ENCODE assay signal across 20 cellular contexts in the genomic region with DNA sequence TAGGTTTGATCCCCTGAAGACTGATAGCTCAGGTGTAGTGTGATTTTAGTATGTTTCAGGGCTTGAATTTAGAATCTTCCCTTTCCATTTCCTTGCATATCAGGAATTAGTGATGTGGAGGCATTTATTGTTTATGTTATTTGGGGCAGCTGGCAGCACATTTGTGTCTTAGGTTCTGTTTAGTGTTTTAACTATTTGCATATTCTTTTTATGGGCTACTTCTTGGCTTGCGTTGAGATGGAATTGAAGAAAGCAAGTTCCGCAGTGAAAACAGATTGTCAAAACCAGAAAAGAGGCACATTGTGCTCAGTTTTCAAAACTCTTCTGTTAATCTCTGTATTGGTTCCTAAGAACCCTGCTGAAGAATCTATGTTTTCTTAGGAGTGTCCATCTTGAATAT.
DNase-seq lines count a peak whose midpoint lies in the region; ATAC-seq and TF ChIP-seq lines count a peak whose summit lies in the region.
"Had no signal": no experiment of that assay in that cellular context is flagged by ENCODE, and none has a peak within 500 bp of the region (broad histone marks: within the 10 kb centered on the region; RNA-seq: fewer than 3 reads in every experiment).

No MANE protein-coding gene starts in this region.

- no peak for TF ChIP-seq POLR2A in IMR-90 (IDR thresholded peaks at IDR 0.05; ENCODE audit: low read depth, low read length)

- in situ Hi-C loops in IMR-90 (cut with MboI; ENCODE audit: low sequenced_read_pairs), result no loop called here

- no peak overlapping the region for H3K23ac ChIP-seq in IMR-90 (ENCODE audit: low read depth, low read length)

- no peak overlapping the region for H2BK15ac ChIP-seq in IMR-90 (ENCODE audit: low read depth, low read length)

- no peak overlapping the region for H2AK9ac ChIP-seq in IMR-90 (replicated peaks; ENCODE audit: low read depth, low read length, poor library complexity)

- 0 out of 2 replicates have a peak overlapping the region, but pooled peaks have one; percentile 33 for H3K18ac ChIP-seq in IMR-90 (ENCODE audit: low read depth, low read length)

- dilution Hi-C loops in IMR-90 (cut with HindIII; ENCODE audit: low sequenced_read_pairs, unreplicated experiment), result no loop called here

- H3K9me1 ChIP-seq in IMR-90 (ENCODE audit: insufficient read depth, low read length), result peaks cover 12% of the 10 kb centered on the region

- no peak for ATAC-seq in IMR-90 (ENCODE audit: low read depth)
- ATAC-seq in right cardiac atrium, result no peak
- ATAC-seq in HG03175 (IDR thresholded peaks at IDR 0.05; ENCODE audit: unreplicated experiment), result no peak
- ATAC-seq: CD8-positive, alpha-beta T cell had no signal

- H3K4ac ChIP-seq in IMR-90 (ENCODE audit: low read depth, low read length), result no peak overlapping the region

- H3K9me3 ChIP-seq in IMR-90 (ENCODE audit: control insufficient read depth, insufficient read depth, low read length), result no peaks in the 10 kb centered on the region
- H3K9me3 ChIP-seq in right cardiac atrium (ENCODE audit: control insufficient read depth, low read length), result no peaks in the 10 kb centered on the region
- H3K9me3 ChIP-seq: BLaER1, Caco-2 had no signal

- H3K36me3 ChIP-seq in IMR-90 (ENCODE audit: control insufficient read depth, insufficient read depth, low read length), result no peaks in the 10 kb centered on the region
- H3K36me3 ChIP-seq: BLaER1 had no signal

- no peak overlapping the region for H2BK5ac ChIP-seq in IMR-90 (ENCODE audit: low read depth, low read length, poor library complexity, severe bottlenecking)

- H4K5ac ChIP-seq in IMR-90 (ENCODE audit: low read depth, low read length), result no peak overlapping the region

- no peak overlapping the region for H2BK20ac ChIP-seq in IMR-90 (ENCODE audit: low read depth, low read length)

- H3K4me1 ChIP-seq in IMR-90 (ENCODE audit: control insufficient read depth, insufficient read depth, low read length), result peaks cover 19% of the 10 kb centered on the region
- H3K4me1 ChIP-seq in right cardiac atrium (ENCODE audit: control insufficient read depth, insufficient read depth, low read length), result peaks cover 3% of the 10 kb centered on the region

- H4K20me1 ChIP-seq in IMR-90 (ENCODE audit: insufficient read depth, low read length), result peaks cover 69% of the 10 kb centered on the region

- no peak overlapping the region for H3K4me3 ChIP-seq in IMR-90 (ENCODE audit: insufficient read depth, low read depth, low read length)
- H3K4me3 ChIP-seq in right cardiac atrium (ENCODE audit: low read length), result no peak overlapping the region
- H3K4me3 ChIP-seq: BLaER1, GM23248 had no signal

- H3K4me3 Mint-ChIP-seq in endothelial cell (ENCODE audit: unreplicated experiment), result peak overlapping the region; percentile 31
- H3K4me3 Mint-ChIP-seq in mesothelial cell of epicardium, result no peak overlapping the region
- no peak overlapping the region for H3K4me3 Mint-ChIP-seq in activated CD4-positive, alpha-beta T cell treated with anti-CD3 and anti-CD28 coated beads, Interleukin-2, amount 10 ng/mL, durations not matched to agents 24 days and 14 days
- H3K4me3 Mint-ChIP-seq: B cell; CD4-positive, CD25-positive, alpha-beta regulatory T cell; CD8-positive, alpha-beta T cell had no signal

- H2BK120ac ChIP-seq in IMR-90 (ENCODE audit: low read depth, low read length), result no peak overlapping the region

- CTCF ChIA-PET in IMR-90 (lab: Yijun Ruan, JAX), result no interaction called here

- no peak for DNase-seq in IMR-90
- no peak for DNase-seq in endothelial cell (ENCODE audit: low spot score)
- no peak for DNase-seq in mesothelial cell of epicardium (ENCODE audit: low spot score in 2 of 2, unreplicated experiment in 2 of 2)
- DNase-seq in putamen (ENCODE audit: low spot score), result peak; percentile 50
- DNase-seq in activated CD4-positive, alpha-beta T cell treated with anti-CD3 and anti-CD28 coated beads, Interleukin-2, amount 10 ng/mL, durations not matched to agents 24 days and 14 days, result no peak
- DNase-seq in right cardiac atrium, result no peak
- no peak for DNase-seq in stimulated activated CD4-positive, alpha-beta T cell treated with anti-CD3 and anti-CD28 coated beads, Interleukin-4, amount 100 ng/mL, for 4 hours
- DNase-seq: Caco-2; CD4-positive, CD25-positive, alpha-beta regulatory T cell; CD8-positive, alpha-beta T cell; DMS153; DND-41; GM23248; H7; HCEC 1CT had no signal

- H3K27me3 ChIP-seq in IMR-90 (ENCODE audit: control insufficient read depth, insufficient read depth, low read length) (no peaks in the 10 kb centered on the region), right cardiac atrium (ENCODE audit: control insufficient read depth, insufficient read depth) (no peaks in the 10 kb centered on the region)
- H3K27me3 ChIP-seq: BLaER1 had no signal

- H2AFZ ChIP-seq in IMR-90 (replicated peaks; ENCODE audit: low read length, poor library complexity), result no peak overlapping the region
- H2AFZ ChIP-seq: GM23248 had no signal

- H4K8ac ChIP-seq in IMR-90 (ENCODE audit: low read depth in 2 of 2, low read length in 2 of 2), result no peak overlapping the region

- TF ChIP-seq RAD21 in IMR-90 (IDR thresholded peaks at IDR 0.05; ENCODE audit: low read length), result no peak

- H3K4me1 Mint-ChIP-seq in endothelial cell (ENCODE audit: unreplicated experiment) (peaks cover 65% of the 10 kb centered on the region), mesothelial cell of epicardium (peaks cover 79% of the 10 kb centered on the region)
- peaks cover 23% of the 10 kb centered on the region for H3K4me1 Mint-ChIP-seq in activated CD4-positive, alpha-beta T cell treated with anti-CD3 and anti-CD28 coated beads, Interleukin-2, amount 10 ng/mL, durations not matched to agents 24 days and 14 days

- H3K9ac ChIP-seq in IMR-90 (ENCODE audit: low read depth, low read length), result no peak overlapping the region
- H3K9ac ChIP-seq: BLaER1, GM23248 had no signal

- H4K91ac ChIP-seq in IMR-90 (ENCODE audit: insufficient read depth, low read depth, low read length), result no peak overlapping the region

- no peak overlapping the region for H2AK5ac ChIP-seq in IMR-90 (ENCODE audit: low read depth, low read length)

- no peak overlapping the region for H3K56ac ChIP-seq in IMR-90 (ENCODE audit: extremely low read depth, insufficient read depth, low read length)

- peaks cover 8% of the 10 kb centered on the region for H3K27me3 Mint-ChIP-seq in endothelial cell (ENCODE audit: unreplicated experiment)
- no peaks in the 10 kb centered on the region for H3K27me3 Mint-ChIP-seq in mesothelial cell of epicardium (ENCODE audit: low read depth)
- H3K27me3 Mint-ChIP-seq in activated CD4-positive, alpha-beta T cell treated with anti-CD3 and anti-CD28 coated beads, Interleukin-2, amount 10 ng/mL, durations not matched to agents 24 days and 14 days, result peaks cover 10% of the 10 kb centered on the region
- H3K27me3 Mint-ChIP-seq: B cell had no signal

- POLR2A ChIA-PET in IMR-90 (lab: Charles Lee; ENCODE audit: unreplicated experiment), result no interaction called here

- WGBS in IMR-90 (ENCODE audit: extremely low coverage in 2 of 2, insufficient read length in 1 of 2), 2 experiments, result 100% methylated on average over 1 of the region's 2 CpGs; no CpG with 5 or more reads in 1 of the 2 experiments
- 91% methylated on average over 2 of the region's 2 CpGs for WGBS in right cardiac atrium

- H3K27ac ChIP-seq in IMR-90 (ENCODE audit: insufficient read depth, low read length), result no peak overlapping the region
- H3K27ac ChIP-seq in right cardiac atrium (ENCODE audit: low read length), result no peak overlapping the region
- H3K27ac ChIP-seq: 22Rv1, BLaER1, C4-2B, GM23248 had no signal

- no TSS peak for BruUV-seq in IMR-90 (replicated peaks; lab: Mats Ljungman, UMichigan)

- no peak overlapping the region for H3K27ac Mint-ChIP-seq in endothelial cell (ENCODE audit: unreplicated experiment)
- H3K27ac Mint-ChIP-seq in mesothelial cell of epicardium, result peak overlapping the region; percentile 82
- no peak overlapping the region for H3K27ac Mint-ChIP-seq in activated CD4-positive, alpha-beta T cell treated with anti-CD3 and anti-CD28 coated beads, Interleukin-2, amount 10 ng/mL, durations not matched to agents 24 days and 14 days
- H3K27ac Mint-ChIP-seq: B cell; CD4-positive, CD25-positive, alpha-beta regulatory T cell; CD8-positive, alpha-beta T cell had no signal

- TF ChIP-seq CTCF in IMR-90 (conservative IDR thresholded peaks at IDR 0.05; ENCODE audit: low read depth, low read length) (no peak), endothelial cell (IDR thresholded peaks at IDR 0.05; ENCODE audit: unreplicated experiment) (no peak), mesothelial cell of epicardium (IDR thresholded peaks at IDR 0.05; ENCODE audit: unreplicated experiment) (no peak)

- peaks cover 22 to 67% of the 10 kb centered on the region in 2 experiments; a peak in 3 of 4 replicates for H3K79me1 ChIP-seq in IMR-90 (ENCODE audit: low read depth in 1 of 2, low read length in 2 of 2)

- no peak overlapping the region for H3K4me2 ChIP-seq in IMR-90 (ENCODE audit: low read depth, low read length)
- H3K4me2 ChIP-seq: BLaER1 had no signal

- intact Hi-C loops in IMR-90 (cut with micrococcal nuclease) (no loop called here), right cardiac atrium (cut with DNase I) (no loop called here)
- intact Hi-C loops in activated CD4-positive, alpha-beta T cell treated with anti-CD3 and anti-CD28 coated beads, Interleukin-2, amount 10 ng/mL, durations not matched to agents 24 days and 14 days (cut with micrococcal nuclease), result no loop called here

- H3K36me3 Mint-ChIP-seq in endothelial cell (ENCODE audit: low read depth, unreplicated experiment) (no peaks in the 10 kb centered on the region), mesothelial cell of epicardium (peaks cover 4% of the 10 kb centered on the region)
- H3K36me3 Mint-ChIP-seq in activated CD4-positive, alpha-beta T cell treated with anti-CD3 and anti-CD28 coated beads, Interleukin-2, amount 10 ng/mL, durations not matched to agents 24 days and 14 days (ENCODE audit: low read depth), result peaks cover 2% of the 10 kb centered on the region
- H3K36me3 Mint-ChIP-seq: CD4-positive, CD25-positive, alpha-beta regulatory T cell; CD8-positive, alpha-beta T cell had no signal

- no peaks in the 10 kb centered on the region for H3K9me3 Mint-ChIP-seq in endothelial cell (ENCODE audit: unreplicated experiment)
- H3K9me3 Mint-ChIP-seq in mesothelial cell of epicardium, result peaks cover 5% of the 10 kb centered on the region
- H3K9me3 Mint-ChIP-seq in activated CD4-positive, alpha-beta T cell treated with anti-CD3 and anti-CD28 coated beads, Interleukin-2, amount 10 ng/mL, durations not matched to agents 24 days and 14 days, result no peaks in the 10 kb centered on the region
- H3K9me3 Mint-ChIP-seq: CD8-positive, alpha-beta T cell had no signal

- no peak overlapping the region for H3K14ac ChIP-seq in IMR-90 (replicated peaks; ENCODE audit: low read depth, low read length)

TF ChIP-seq in IMR-90, 13 proteins besides CTCF, POLR2A, EP300 and RAD21 (continues in another document):
- TF ChIP-seq SMC3 (IDR thresholded peaks at IDR 0.05; ENCODE audit: low read depth, low read length), result no peak
